ENCODE assay signal across 8 cellular contexts in the genomic region with DNA sequence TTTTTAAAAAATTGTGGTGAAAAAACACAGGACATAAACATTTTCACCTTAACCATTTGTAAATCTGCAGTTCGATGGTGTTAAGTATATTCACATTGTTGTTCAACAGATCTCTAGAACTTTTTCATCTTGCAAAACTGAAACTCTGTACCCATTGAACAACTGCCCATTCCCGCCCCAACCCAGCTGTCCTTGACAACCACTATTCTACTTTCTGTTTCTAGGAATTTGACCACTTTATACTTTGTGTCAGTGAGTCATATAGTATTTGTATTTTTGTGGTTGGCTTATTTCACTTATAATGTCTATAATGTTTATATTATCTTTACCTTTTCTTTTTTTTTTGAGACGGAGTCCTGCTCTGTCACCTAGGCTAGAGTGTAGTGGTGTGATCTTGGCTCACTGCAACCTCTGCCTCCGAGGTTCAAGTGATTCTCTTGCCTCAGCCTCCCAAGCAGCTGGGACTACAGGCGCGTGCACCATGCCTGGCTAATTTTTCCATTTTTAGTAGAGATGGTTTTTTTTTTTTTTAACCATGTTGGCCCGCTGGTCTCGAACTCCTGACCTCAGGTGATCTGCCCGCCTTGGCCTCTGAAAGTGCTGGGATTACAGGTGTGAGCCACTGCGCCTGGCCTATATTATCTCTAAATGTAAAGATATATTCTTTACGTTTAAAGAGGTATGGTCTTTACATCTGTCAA. TPM values are rescaled to one million over a fixed set of nuclear protein-coding genes. Genes with fewer than 3 reads are reported as not detected.
DNase-seq lines count a peak whose midpoint lies in the region; ATAC-seq and TF ChIP-seq lines count a peak whose summit lies in the region.
"Not testable (repeated sequence)": the region's sequence is repeated elsewhere in the genome, so short reads cannot be mapped to it uniquely, and the experiment has no call there.

No MANE protein-coding gene starts in this region.

- not testable (repeated sequence) for H3K9ac ChIP-seq in OCI-LY3 (ENCODE audit: low read length); mammary epithelial cell (ENCODE audit: insufficient read depth, low read length)

- H3K4me2 ChIP-seq in OCI-LY3 (ENCODE audit: low read length); mammary epithelial cell (ENCODE audit: insufficient read depth, low read depth, low read length): not testable (repeated sequence)

- 85% methylated on average over 11 of the region's 11 CpGs for WGBS in mammary epithelial cell (ENCODE audit: low coverage, missing lambda C conversion rate)
- WGBS in right cardiac atrium: 78% methylated on average over 11 of the region's 11 CpGs

- peak overlapping the region; percentile 45 for H3K27ac ChIP-seq in CD4-positive, CD25-positive, alpha-beta regulatory T cell (ENCODE audit: insufficient read depth, low read length, poor library complexity, severe bottlenecking)
- H3K27ac ChIP-seq in OCI-LY3 (ENCODE audit: low read length): peak overlapping the region; percentile 11; the same call in 1 of the 2 replicates
- not testable (repeated sequence) for H3K27ac ChIP-seq in mammary epithelial cell (ENCODE audit: insufficient read depth, low read depth, low read length)
- peak overlapping the region; percentile 21 for H3K27ac ChIP-seq in right cardiac atrium (ENCODE audit: low read length)

- H3K9me3 Mint-ChIP-seq in CD4-positive, CD25-positive, alpha-beta regulatory T cell; activated T-cell treated with anti-CD3 and anti-CD28 coated beads, Interleukin-2, amount 50 U/mL, for 72 hours: not testable (repeated sequence)

- peak overlapping the region; percentile 65 to 85 (median 73) for H3K27ac Mint-ChIP-seq in CD4-positive, CD25-positive, alpha-beta regulatory T cell
- peak overlapping the region; percentile 94 for H3K27ac Mint-ChIP-seq in activated T-cell treated with anti-CD3 and anti-CD28 coated beads, Interleukin-2, amount 50 U/mL, for 72 hours

- in situ Hi-C loops in mammary epithelial cell (cut with MboI; ENCODE audit: low sequenced_read_pairs in 2 of 2): not testable (repeated sequence)

- not testable (repeated sequence) for TF ChIP-seq CTCF in OCI-LY3 (IDR thresholded peaks at IDR 0.05; ENCODE audit: low read depth, low read length); mammary epithelial cell (conservative IDR thresholded peaks at IDR 0.05 in 1 of 2, IDR thresholded peaks at IDR 0.05 in 1 of 2; ENCODE audit: extremely low read depth in 1 of 2, insufficient read depth in 1 of 2, low read depth in 1 of 2, low read length in 2 of 2)

- peaks cover 26 to 57% (median 37%) of the 10 kb centered on the region in 4 donors for H3K4me1 Mint-ChIP-seq in CD4-positive, CD25-positive, alpha-beta regulatory T cell
- peaks cover 75% of the 10 kb centered on the region for H3K4me1 Mint-ChIP-seq in activated T-cell treated with anti-CD3 and anti-CD28 coated beads, Interleukin-2, amount 50 U/mL, for 72 hours (ENCODE audit: low read depth)

- dilution Hi-C loops in mammary epithelial cell (cut with HindIII; ENCODE audit: low sequenced_read_pairs): not testable (repeated sequence)

- not testable (repeated sequence) for H3K27me3 Mint-ChIP-seq in CD4-positive, CD25-positive, alpha-beta regulatory T cell; activated T-cell treated with anti-CD3 and anti-CD28 coated beads, Interleukin-2, amount 50 U/mL, for 72 hours (ENCODE audit: low read depth)

- H3K4me3 Mint-ChIP-seq in CD4-positive, CD25-positive, alpha-beta regulatory T cell: peak overlapping the region in 2 of 4 donors; percentile 13 to 43
- H3K4me3 Mint-ChIP-seq in activated T-cell treated with anti-CD3 and anti-CD28 coated beads, Interleukin-2, amount 50 U/mL, for 72 hours: peak overlapping the region; percentile 46 to 84

- H3K4me1 ChIP-seq in CD4-positive, CD25-positive, alpha-beta regulatory T cell (ENCODE audit: control insufficient read depth, insufficient read depth, low read length, poor library complexity, severe bottlenecking): peaks cover 13% of the 10 kb centered on the region
- H3K4me1 ChIP-seq in OCI-LY3 (ENCODE audit: low read length); right cardiac atrium (ENCODE audit: control insufficient read depth, insufficient read depth, low read length): not testable (repeated sequence)
- peaks cover 14% of the 10 kb centered on the region for H3K4me1 ChIP-seq in mammary epithelial cell (ENCODE audit: insufficient read depth, low read length)

- H4K20me1 ChIP-seq in OCI-LY3 (ENCODE audit: insufficient read depth, low read length); mammary epithelial cell (ENCODE audit: insufficient read depth, low read length): not testable (repeated sequence)

- peak overlapping the region; percentile 4 for H3K4me3 ChIP-seq in CD4-positive, CD25-positive, alpha-beta regulatory T cell (ENCODE audit: low read depth, low read length)
- H3K4me3 ChIP-seq in OCI-LY3 (ENCODE audit: low read length); mammary epithelial cell (replicated peaks in 1 of 3; ENCODE audit: insufficient read depth in 1 of 3, low read depth in 2 of 3, low read length in 3 of 3); right cardiac atrium (ENCODE audit: low read length): not testable (repeated sequence)

- H3K36me3 Mint-ChIP-seq in CD4-positive, CD25-positive, alpha-beta regulatory T cell: peaks cover 55% of the 10 kb centered on the region
- H3K36me3 Mint-ChIP-seq in activated T-cell treated with anti-CD3 and anti-CD28 coated beads, Interleukin-2, amount 50 U/mL, for 72 hours (ENCODE audit: insufficient read depth in 2 of 2): peaks cover 23 to 48% of the 10 kb centered on the region in 2 donors

- not testable (repeated sequence) for ATAC-seq in CD4-positive, CD25-positive, alpha-beta regulatory T cell (ENCODE audit: low read depth in 2 of 2); right cardiac atrium
- ATAC-seq in GM21367 (IDR thresholded peaks at IDR 0.05; ENCODE audit: unreplicated experiment) (peak; percentile 54), HG03175 (IDR thresholded peaks at IDR 0.05; ENCODE audit: unreplicated experiment) (peak; percentile 54)
- ATAC-seq in activated T-cell treated with anti-CD3 and anti-CD28 coated beads, Interleukin-2, amount 50 U/mL, for 72 hours (replicated peaks in 1 of 2): peak; percentile 39 to 57

- BruUV-seq in mammary epithelial cell (replicated peaks; lab: Mats Ljungman, UMichigan): not testable (repeated sequence)

- H3K36me3 ChIP-seq in CD4-positive, CD25-positive, alpha-beta regulatory T cell (ENCODE audit: control insufficient read depth, insufficient read depth, low read length): peaks cover 29% of the 10 kb centered on the region
- H3K36me3 ChIP-seq in OCI-LY3 (replicated peaks; ENCODE audit: low read depth, low read length): peaks cover 47% of the 10 kb centered on the region
- H3K36me3 ChIP-seq in mammary epithelial cell (ENCODE audit: insufficient read depth, low read length): not testable (repeated sequence)

- CTCF ChIA-PET in mammary epithelial cell (lab: Charles Lee; ENCODE audit: low non-redundant PET): not testable (repeated sequence)

- not testable (repeated sequence) for H3K9me3 ChIP-seq in CD4-positive, CD25-positive, alpha-beta regulatory T cell (ENCODE audit: control insufficient read depth in 2 of 2, low read length in 2 of 2); OCI-LY3 (ENCODE audit: insufficient read depth, low read length); mammary epithelial cell (replicated peaks; ENCODE audit: insufficient read depth, low read length); right cardiac atrium (ENCODE audit: control insufficient read depth, low read length)

- peak in 1 of 3 donors; percentile 67 for DNase-seq in CD4-positive, CD25-positive, alpha-beta regulatory T cell
- DNase-seq in activated T-cell treated with anti-CD3 and anti-CD28 coated beads, Interleukin-2, amount 50 U/mL, for 72 hours: peak in 1 of 2 donors; percentile 24
- DNase-seq in mammary epithelial cell: peak; percentile 56
- not testable (repeated sequence) for DNase-seq in right cardiac atrium
- peak; percentile 52 for DNase-seq in stimulated activated CD4-positive, alpha-beta T cell treated with anti-CD3 and anti-CD28 coated beads, Interleukin-15, amount 100 ng/mL, for 24 hours

- H3K79me2 ChIP-seq in OCI-LY3 (ENCODE audit: low read length): not testable (repeated sequence)
- peaks cover 15% of the 10 kb centered on the region for H3K79me2 ChIP-seq in mammary epithelial cell (ENCODE audit: insufficient read depth, low read length)

- intact Hi-C loops in mammary epithelial cell (cut with micrococcal nuclease); right cardiac atrium (cut with DNase I): not testable (repeated sequence)

- H3K27me3 ChIP-seq in CD4-positive, CD25-positive, alpha-beta regulatory T cell (ENCODE audit: control insufficient read depth, insufficient read depth, low read length); OCI-LY3 (ENCODE audit: low read depth, low read length); mammary epithelial cell (ENCODE audit: insufficient read depth, low read length); right cardiac atrium (ENCODE audit: control insufficient read depth, insufficient read depth): not testable (repeated sequence)

- not testable (repeated sequence) for H2AFZ ChIP-seq in OCI-LY3 (ENCODE audit: low read depth, low read length); mammary epithelial cell (ENCODE audit: low read depth, low read length)

RNA-seq across cellular contexts. Expression of a gene that starts 6.8 kb away (rescaled TPM):
- total RNA-seq in CD4-positive, CD25-positive, alpha-beta regulatory T cell: 28.6 TPM
- polyA plus RNA-seq in CD4-positive, CD25-positive, alpha-beta regulatory T cell: 10 to 100 TPM; 34.6 to 38.1 (median 35.3) TPM
- 10 to 100 TPM; 34.8 to 48.5 TPM for total RNA-seq in activated T-cell treated with anti-CD3 and anti-CD28 coated beads, Interleukin-2, amount 50 U/mL, for 72 hours
- total RNA-seq in mammary epithelial cell (10 to 100 TPM; 26.2 to 34.7 TPM), right cardiac atrium (10 to 100 TPM; 31.1 to 43.6 (median 37.8) TPM)
- polyA plus RNA-seq in mammary epithelial cell (24.2 TPM), right cardiac atrium (29.2 TPM)
- polyA minus RNA-seq in mammary epithelial cell: 16.1 TPM
